ENCODE assay signal across 15 cellular contexts in genomic region chr11:117670924-117671323, GRCh38.
A peak's percentile ranks its signal among the peaks of the same experiment; 100 is the strongest.
DNase-seq lines count a peak whose midpoint lies in the region; TF ChIP-seq lines count a peak whose summit lies in the region.
"Had no signal": no experiment of that assay in that cellular context is flagged by ENCODE, and none has a peak within 500 bp of the region (broad histone marks: within the 10 kb centered on the region; RNA-seq: fewer than 3 reads in every experiment).

No MANE protein-coding gene starts in this region.

- no peak overlapping the region for H3K4me3 Mint-ChIP-seq in neural progenitor cell
- H3K4me3 Mint-ChIP-seq: CD14-positive monocyte had no signal

- peaks cover 72% of the 10 kb centered on the region for H3K4me1 Mint-ChIP-seq in neural progenitor cell
- H3K4me1 Mint-ChIP-seq: CD14-positive monocyte had no signal

- H3K27ac ChIP-seq in neural progenitor cell (no peak overlapping the region), tibial nerve (no peak overlapping the region)

- no peaks in the 10 kb centered on the region for H3K79me2 ChIP-seq in neural progenitor cell (ENCODE audit: low read depth)

- H3K9me3 ChIP-seq in NT2/D1 (ENCODE audit: insufficient read depth, low read length), result no peaks in the 10 kb centered on the region
- H3K9me3 ChIP-seq in neural progenitor cell (ENCODE audit: low read depth), result no peaks in the 10 kb centered on the region
- H3K9me3 ChIP-seq in tibial nerve, result no peaks in the 10 kb centered on the region
- H3K9me3 ChIP-seq: Caco-2 had no signal

- peak overlapping the region; percentile 65 for H3K4me2 ChIP-seq in neural progenitor cell

- H3K9ac ChIP-seq in NT2/D1 (ENCODE audit: insufficient read length, low read depth) (no peak overlapping the region), neural progenitor cell (no peak overlapping the region)

- peaks cover 19% of the 10 kb centered on the region for H4K20me1 ChIP-seq in neural progenitor cell (ENCODE audit: low read depth)

- H3K9me3 Mint-ChIP-seq in neural progenitor cell, result no peaks in the 10 kb centered on the region
- H3K9me3 Mint-ChIP-seq: CD14-positive monocyte had no signal

- no peak for TF ChIP-seq EP300 in tibial nerve (IDR thresholded peaks at IDR 0.05)

- peaks cover 7% of the 10 kb centered on the region for H3K4me1 ChIP-seq in NT2/D1 (ENCODE audit: insufficient read depth, insufficient read length)
- peaks cover 30% of the 10 kb centered on the region for H3K4me1 ChIP-seq in neural progenitor cell
- peaks cover 0 to 2% (median 0%) of the 10 kb centered on the region in 4 donors for H3K4me1 ChIP-seq in tibial nerve
- H3K4me1 ChIP-seq: Caco-2 had no signal

- no peak overlapping the region for H3K4me3 ChIP-seq in H7 (ENCODE audit: insufficient read depth, low read depth, low read length)
- H3K4me3 ChIP-seq in NT2/D1 (ENCODE audit: insufficient read length, low read depth), result no peak overlapping the region
- H3K4me3 ChIP-seq in neural progenitor cell, result no peak overlapping the region
- H3K4me3 ChIP-seq in tibial nerve, result no peak overlapping the region

- H3K36me3 ChIP-seq in H7 (replicated peaks; ENCODE audit: control insufficient read depth, insufficient read depth, low read length) (no peaks in the 10 kb centered on the region), NT2/D1 (ENCODE audit: insufficient read depth, insufficient read length, low read length) (no peaks in the 10 kb centered on the region), neural progenitor cell (no peaks in the 10 kb centered on the region), tibial nerve (no peaks in the 10 kb centered on the region)

- H3K36me3 Mint-ChIP-seq in neural progenitor cell, result no peaks in the 10 kb centered on the region
- H3K36me3 Mint-ChIP-seq: CD14-positive monocyte had no signal

- H3K27me3 ChIP-seq in H7 (ENCODE audit: control insufficient read depth, insufficient read depth, low read length) (no peaks in the 10 kb centered on the region), NT2/D1 (ENCODE audit: insufficient read depth, insufficient read length) (no peaks in the 10 kb centered on the region), neural progenitor cell (peaks cover 66% of the 10 kb centered on the region), tibial nerve (no peaks in the 10 kb centered on the region)

- peaks cover 21% of the 10 kb centered on the region for H3K27me3 Mint-ChIP-seq in neural progenitor cell (ENCODE audit: insufficient read depth, low read depth)

- no peak for TF ChIP-seq CTCF in neural progenitor cell (IDR thresholded peaks at IDR 0.05)
- no peak for TF ChIP-seq CTCF in tibial nerve (IDR thresholded peaks at IDR 0.05)

- H2AFZ ChIP-seq in neural progenitor cell (replicated peaks), result no peak overlapping the region

- H3F3A ChIP-seq in neural progenitor cell (ENCODE audit: low read depth), result peaks cover 27% of the 10 kb centered on the region

- DNase-seq in H7 (peak; percentile 84), NT2/D1 (ENCODE audit: low read depth, low spot score) (peak; percentile 63), iPS DF 19.7 (ENCODE audit: low read depth, low spot score) (peak; percentile 35), neural progenitor cell (ENCODE audit: low spot score) (no peak), kidney tubule cell (ENCODE audit: low spot score) (no peak), tibial nerve (ENCODE audit: low spot score in 2 of 2) (no peak), dedifferentiated amniotic fluid mesenchymal stem cell (ENCODE audit: extremely low spot score) (no peak)
- DNase-seq: Caco-2, KG1, NCI-H1048, NCI-H2081 treated with DMSO at 0.1 percent for 48 hours, NCI-H345, NCI-H748 treated with DMSO at 0.1 percent for 48 hours, SHP77 treated with DMSO at 0.1 percent for 48 hours had no signal

- no peak for TF ChIP-seq POLR2A in tibial nerve (IDR thresholded peaks at IDR 0.05)

- H3K27ac Mint-ChIP-seq in neural progenitor cell, result peak overlapping the region; percentile 82
- H3K27ac Mint-ChIP-seq: CD14-positive monocyte had no signal

- WGBS in tibial nerve, 2 donors, result 82 to 83% methylated on average over 7 of the region's 7 CpGs

Comparison
In these comparisons a context has a peak if more than half of its experiments do, and no peak if none do; other contexts are left out.
1. DNase-seq: peak in H7 (single experiment), NT2/D1 (single experiment) and iPS DF 19.7 (single experiment); none in neural progenitor cell (single experiment), kidney tubule cell (single experiment), tibial nerve (0 of 2) and dedifferentiated amniotic fluid mesenchymal stem cell (single experiment).